1 cellular context compared by ENCODE assay signal in genomic region chr2:224563537-224563936, GRCh38.
TF ChIP-seq lines count a peak whose summit lies in the region.

No MANE protein-coding gene starts in this region.

TF ChIP-seq in IMR-90, 13 proteins besides CTCF, POLR2A, EP300 and RAD21:
- TF ChIP-seq CEBPB (IDR thresholded peaks at IDR 0.05; ENCODE audit: low read depth, low read length) (peak; percentile 76), BHLHE40 (IDR thresholded peaks at IDR 0.05; ENCODE audit: low read depth, low read length) (no peak)
